ENCODE assay signal across 9 cellular contexts in genomic region chrX:20362268-20363002, GRCh38.
DNase-seq lines count a peak whose midpoint lies in the region.
"Had no signal": no experiment of that assay in that cellular context is flagged by ENCODE, and none has a peak within 500 bp of the region (broad histone marks: within the 10 kb centered on the region; RNA-seq: fewer than 3 reads in every experiment).

No MANE protein-coding gene starts in this region.

- H3K36me3 ChIP-seq in muscle layer of duodenum (ENCODE audit: control insufficient read depth in 1 of 2, insufficient read depth in 2 of 2, low read length in 2 of 2), result no peaks in the 10 kb centered on the region

- no peaks in the 10 kb centered on the region for H3K9me3 ChIP-seq in muscle layer of duodenum (ENCODE audit: control insufficient read depth in 1 of 2, low read length in 2 of 2)

- no peak overlapping the region for H3K4me3 ChIP-seq in muscle layer of duodenum (ENCODE audit: low read depth in 1 of 2, low read length in 2 of 2)

- peaks cover 7 to 14% of the 10 kb centered on the region in 2 donors for H3K4me1 ChIP-seq in muscle layer of duodenum (ENCODE audit: control insufficient read depth in 1 of 2, insufficient read depth in 2 of 2, low read length in 2 of 2)

- no peaks in the 10 kb centered on the region for H3K27me3 ChIP-seq in muscle layer of duodenum (ENCODE audit: low read depth, low read length)

- DNase-seq in COLO668 (lab: John Stamatoyannopoulos, UW; ENCODE audit: unreplicated experiment), result peak; percentile 68
- DNase-seq in NCI-H2081 (lab: John Stamatoyannopoulos, UW), result peak; percentile 87 to 95
- DNase-seq in dermis microvascular lymphatic vessel endothelial cell (ENCODE audit: low read depth in 2 of 2), result peak; percentile 26 to 72
- DNase-seq in activated CD4-positive, CD25-positive, alpha-beta regulatory T cell treated with anti-CD3 and anti-CD28 coated beads, Interleukin-2, amount 50 U/mL, for 72 hours, result no peak
- DNase-seq in activated effector memory CD4-positive, alpha-beta T cell treated with Interleukin-2 at 50 U/mL for 16 hours, result no peak
- DNase-seq in stimulated activated CD4-positive, alpha-beta T cell treated with anti-CD3 and anti-CD28 coated beads, Interleukin-2, amount 100 ng/mL, for 24 hours, result no peak
- no peak for DNase-seq in ureter (ENCODE audit: low spot score)
- DNase-seq: stimulated activated CD4-positive, alpha-beta T cell treated with anti-CD3 and anti-CD28 coated beads, Interleukin-12 subunit alpha, Interleukin-12 subunit beta, amount 100 ng/mL, for 4 hours had no signal

- peak overlapping the region; percentile 82 for H3K27ac ChIP-seq in muscle layer of duodenum (ENCODE audit: low read length)

Comparison
In these comparisons a context has a peak if more than half of its experiments do, and no peak if none do; other contexts are left out.
1. DNase-seq: peak in COLO668 (single experiment), NCI-H2081 (2 of 2) and dermis microvascular lymphatic vessel endothelial cell (2 of 2); none in activated CD4-positive, CD25-positive, alpha-beta regulatory T cell treated with anti-CD3 and anti-CD28 coated beads, Interleukin-2, amount 50 U/mL, for 72 hours (single experiment), activated effector memory CD4-positive, alpha-beta T cell treated with Interleukin-2 at 50 U/mL for 16 hours (single experiment), stimulated activated CD4-positive, alpha-beta T cell treated with anti-CD3 and anti-CD28 coated beads, Interleukin-2, amount 100 ng/mL, for 24 hours (0 of 2) and ureter (single experiment).